Comparison of ENCODE assay signal across 21 cellular contexts in the genomic region with DNA sequence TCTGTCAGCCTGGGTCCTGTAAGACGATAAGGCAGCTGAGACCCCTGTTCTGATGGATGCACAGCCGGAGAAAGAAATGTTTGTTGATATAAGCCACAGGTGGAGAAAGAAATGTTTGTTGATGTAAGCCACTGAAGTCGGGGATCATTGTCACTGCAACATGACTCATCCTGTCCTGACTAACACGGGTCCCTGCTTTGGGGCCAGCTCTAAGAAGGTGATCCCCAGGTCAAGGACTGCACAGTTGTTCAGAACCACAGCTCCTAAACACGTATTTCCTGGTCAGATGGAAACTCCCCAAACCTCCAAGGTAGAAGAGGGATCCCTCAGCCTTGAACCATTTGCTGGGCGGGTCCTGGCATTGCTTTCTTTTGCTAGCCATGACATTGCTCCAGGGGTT.
"Had no signal": no experiment of that assay in that cellular context is flagged by ENCODE, and none has a peak within 500 bp of the region (broad histone marks: within the 10 kb centered on the region; RNA-seq: fewer than 3 reads in every experiment).

No MANE protein-coding gene starts in this region.

- H3K9me3 ChIP-seq: esophagus squamous epithelium, gastroesophageal sphincter, left ventricle myocardium inferior, lower lobe of right lung, pancreas, tibial artery had no signal

- H3K4me1 Mint-ChIP-seq: mesothelial cell of epicardium had no signal

- H3K4me2 ChIP-seq: smooth muscle cell had no signal

- H3K27ac ChIP-seq: dorsolateral prefrontal cortex, esophagus squamous epithelium, gastroesophageal sphincter, left ventricle myocardium inferior, lower lobe of right lung, pancreas, tibial artery had no signal

- H3K4me3 Mint-ChIP-seq: memory B cell, mesothelial cell of epicardium, nephron had no signal

- H3K4me3 ChIP-seq: dorsolateral prefrontal cortex, esophagus squamous epithelium, gastroesophageal sphincter, left ventricle myocardium inferior, lower lobe of right lung, pancreas, smooth muscle cell, tibial artery had no signal

- H3K9me3 Mint-ChIP-seq: memory B cell, mesothelial cell of epicardium, nephron had no signal

- H3K36me3 Mint-ChIP-seq: memory B cell, mesothelial cell of epicardium had no signal

- H3K4me1 ChIP-seq: esophagus squamous epithelium, gastroesophageal sphincter, left ventricle myocardium inferior, lower lobe of right lung, pancreas, tibial artery had no signal

- H3K36me3 ChIP-seq: esophagus squamous epithelium, gastroesophageal sphincter, left ventricle myocardium inferior, lower lobe of right lung, pancreas, tibial artery had no signal

- H3K27ac Mint-ChIP-seq: memory B cell, mesothelial cell of epicardium, nephron, progenitor cell of endocrine pancreas had no signal

- DNase-seq: cortex of kidney; effector CD8-positive, alpha-beta T cell; esophagus squamous epithelium; foreskin fibroblast; glutamatergic neuron; islet precursor cell; left ventricle myocardium inferior; lower lobe of right lung; occipital lobe; pancreas; right cardiac atrium; stimulated activated CD4-positive, alpha-beta T cell treated with anti-CD3 and anti-CD28 coated beads, Interleukin-2, amount 100 ng/mL, for 48 hours; stimulated activated naive CD8-positive, alpha-beta T cell treated with anti-CD3 and anti-CD28 coated beads, Interleukin-15, Interleukin-2, amounts not matched to agents 100 U/mL and 50 U/mL, for 24 hours; tibial artery had no signal
